ENCODE assay signal across 23 cellular contexts in genomic region chr22:32957093-32957835, GRCh38.
DNase-seq lines count a peak whose midpoint lies in the region; ATAC-seq and TF ChIP-seq lines count a peak whose summit lies in the region.
"Had no signal": no experiment of that assay in that cellular context is flagged by ENCODE, and none has a peak within 500 bp of the region (broad histone marks: within the 10 kb centered on the region; RNA-seq: fewer than 3 reads in every experiment).

No MANE protein-coding gene starts in this region.

- TF ChIP-seq RAD21 in SK-N-SH (IDR thresholded peaks at IDR 0.05; ENCODE audit: low read length) = peak; percentile 30

- no peak for TF ChIP-seq CTCF in AG10803 (conservative IDR thresholded peaks at IDR 0.05; ENCODE audit: low read length)
- TF ChIP-seq CTCF in SK-N-SH (IDR thresholded peaks at IDR 0.05) = no peak
- no peak for TF ChIP-seq CTCF in glutamatergic neuron (IDR thresholded peaks at IDR 0.05; ENCODE audit: partially characterized antibody, unreplicated experiment)
- no peak for TF ChIP-seq CTCF in parathyroid adenoma (IDR thresholded peaks at IDR 0.05)

- peak; percentile 5 for DNase-seq in AG10803 (ENCODE audit: low read depth)
- peak; percentile 66 for DNase-seq in SK-N-SH
- DNase-seq in glutamatergic neuron = no peak
- DNase-seq in stimulated activated naive CD4-positive, alpha-beta T cell (lab: John Stamatoyannopoulos, UW) = no peak
- no peak for DNase-seq in activated CD4-positive, alpha-beta T cell treated with anti-CD3 and anti-CD28 coated beads for 4 hours
- DNase-seq in activated naive CD4-positive, alpha-beta T cell (lab: John Stamatoyannopoulos, UW) = no peak
- DNase-seq: brain microvascular endothelial cell; dermis blood vessel endothelial cell; mucosa of descending colon; NCI-H1105 treated with DMSO at 0.1 percent for 48 hours; NCI-H2107; NCI-H510A; occipital lobe; SHP77; stimulated activated CD4-positive, alpha-beta T cell treated with anti-CD3 and anti-CD28 coated beads, Interleukin-2, amount 100 ng/mL, for 24 hours; T-helper 2 cell had no signal

- H3K4me1 ChIP-seq in SK-N-SH (ENCODE audit: control insufficient read depth in 1 of 2, insufficient read depth in 2 of 2, low read depth in 1 of 2, low read length in 1 of 2) = peaks cover 0 to 21% of the 10 kb centered on the region in 2 experiments; a peak in 2 of 4 replicates
- peaks cover 13% of the 10 kb centered on the region for H3K4me1 ChIP-seq in parathyroid adenoma

- H4K20me1 ChIP-seq in SK-N-SH (ENCODE audit: insufficient read depth) = no peaks in the 10 kb centered on the region
- H4K20me1 ChIP-seq: BLaER1 had no signal

- no peaks in the 10 kb centered on the region for H3F3A ChIP-seq in SK-N-SH (replicated peaks; ENCODE audit: insufficient read depth)

- no peak overlapping the region for H2AFZ ChIP-seq in SK-N-SH (ENCODE audit: low read depth)
- H2AFZ ChIP-seq in parathyroid adenoma = peak overlapping the region; percentile 2

- H3K4me3 ChIP-seq in AG10803 (ENCODE audit: low read length) = no peak overlapping the region
- no peak overlapping the region for H3K4me3 ChIP-seq in SK-N-SH (ENCODE audit: low read depth in 2 of 2, low read length in 1 of 2)
- H3K4me3 ChIP-seq in parathyroid adenoma (ENCODE audit: low read depth, low read length) = no peak overlapping the region
- H3K4me3 ChIP-seq: BLaER1, mucosa of descending colon had no signal

- H3K27me3 ChIP-seq in SK-N-SH (ENCODE audit: insufficient read depth) = no peaks in the 10 kb centered on the region
- H3K27me3 ChIP-seq in parathyroid adenoma (ENCODE audit: control insufficient read depth, insufficient read depth, low read length) = no peaks in the 10 kb centered on the region
- H3K27me3 ChIP-seq: BLaER1, brain microvascular endothelial cell had no signal

- H3K27me3 Mint-ChIP-seq in glutamatergic neuron (ENCODE audit: unreplicated experiment) = peaks cover 2% of the 10 kb centered on the region
- H3K27me3 Mint-ChIP-seq: stimulated activated naive CD8-positive, alpha-beta T cell treated with anti-CD3 and anti-CD28 coated beads, Interleukin-15, Interleukin-2, amounts not matched to agents 100 ng/mL and 50 ng/mL, for 24 hours had no signal

- H3K9ac ChIP-seq in SK-N-SH (no peak overlapping the region), parathyroid adenoma (no peak overlapping the region)
- H3K9ac ChIP-seq: BLaER1 had no signal

- H3K79me2 ChIP-seq in SK-N-SH (ENCODE audit: insufficient read depth) (no peaks in the 10 kb centered on the region), parathyroid adenoma (no peaks in the 10 kb centered on the region)

- H3K36me3 ChIP-seq in SK-N-SH (replicated peaks in 1 of 2; ENCODE audit: control insufficient read depth in 1 of 2, insufficient read depth in 2 of 2, low read length in 1 of 2) = no peaks in the 10 kb centered on the region
- H3K36me3 ChIP-seq in parathyroid adenoma (ENCODE audit: control insufficient read depth, insufficient read depth, low read length) = no peaks in the 10 kb centered on the region
- H3K36me3 ChIP-seq: BLaER1, brain microvascular endothelial cell had no signal

- H3K9me3 ChIP-seq in SK-N-SH (no peaks in the 10 kb centered on the region), parathyroid adenoma (ENCODE audit: control insufficient read depth, low read length) (no peaks in the 10 kb centered on the region)
- H3K9me3 ChIP-seq: mucosa of descending colon had no signal

- H3K4me3 Mint-ChIP-seq in glutamatergic neuron (ENCODE audit: unreplicated experiment) = peak overlapping the region; percentile 26
- H3K4me3 Mint-ChIP-seq: activated T-helper 17 cell treated with anti-CD3 and anti-CD28 coated beads, Interleukin-2, amount 50 U/mL, for 72 hours; stimulated activated naive CD8-positive, alpha-beta T cell treated with anti-CD3 and anti-CD28 coated beads, Interleukin-15, Interleukin-2, amounts not matched to agents 100 ng/mL and 50 ng/mL, for 24 hours had no signal

- ATAC-seq in GM18858 (IDR thresholded peaks at IDR 0.05; ENCODE audit: unreplicated experiment) = no peak
- ATAC-seq: activated CD4-positive, CD25-positive, alpha-beta regulatory T cell treated with anti-CD3 and anti-CD28 coated beads, Interleukin-2, amount 50 U/mL, for 24 hours; activated T-helper 17 cell treated with anti-CD3 and anti-CD28 coated beads, Interleukin-2, amount 50 U/mL, for 72 hours; mucosa of descending colon had no signal

- 9% methylated on average over 12 of the region's 12 CpGs for WGBS in SK-N-SH (ENCODE audit: low lambda C conversion rate)

- H3K9me3 Mint-ChIP-seq in glutamatergic neuron (ENCODE audit: unreplicated experiment) = no peaks in the 10 kb centered on the region
- H3K9me3 Mint-ChIP-seq: activated T-helper 17 cell treated with anti-CD3 and anti-CD28 coated beads, Interleukin-2, amount 50 U/mL, for 72 hours; stimulated activated naive CD8-positive, alpha-beta T cell treated with anti-CD3 and anti-CD28 coated beads, Interleukin-15, Interleukin-2, amounts not matched to agents 100 ng/mL and 50 ng/mL, for 24 hours had no signal

- peaks cover 16% of the 10 kb centered on the region for H3K4me1 Mint-ChIP-seq in glutamatergic neuron (ENCODE audit: low read depth, unreplicated experiment)
- H3K4me1 Mint-ChIP-seq: activated T-helper 17 cell treated with anti-CD3 and anti-CD28 coated beads, Interleukin-2, amount 50 U/mL, for 72 hours had no signal

- no peak overlapping the region for H3K4me2 ChIP-seq in SK-N-SH
- no peak overlapping the region for H3K4me2 ChIP-seq in parathyroid adenoma (ENCODE audit: low read length)
- H3K4me2 ChIP-seq: BLaER1 had no signal

- POLR2A ChIA-PET in SK-N-SH (lab: Yijun Ruan, JAX) = interaction anchor here (0.6 to 1.1 kb wide), 3 partner anchors 38 to 389 kb away, joined by 3 read pairs; no protein-coding TSS in a partner anchor

- H3K36me3 Mint-ChIP-seq in glutamatergic neuron (ENCODE audit: unreplicated experiment) = peaks cover 4% of the 10 kb centered on the region

- TF ChIP-seq EP300 in SK-N-SH (IDR thresholded peaks at IDR 0.05; ENCODE audit: borderline replicate concordance in 1 of 2, low read depth in 1 of 2, low read length in 1 of 2) = peak in 1 of 2 experiments; percentile 87; a peak in 1 of 4 replicates

- H3K27ac ChIP-seq in SK-N-SH (ENCODE audit: low read depth in 2 of 2, low read length in 1 of 2) (peak overlapping the region in 1 of 2 experiments; percentile 99; a peak in 2 of 4 replicates), parathyroid adenoma (no peak overlapping the region)
- H3K27ac ChIP-seq: BLaER1, brain microvascular endothelial cell, epithelial cell of prostate had no signal

- peak overlapping the region; percentile 65 for H3K27ac Mint-ChIP-seq in glutamatergic neuron (ENCODE audit: unreplicated experiment)
- H3K27ac Mint-ChIP-seq: activated T-helper 17 cell treated with anti-CD3 and anti-CD28 coated beads, Interleukin-2, amount 50 U/mL, for 72 hours; stimulated activated naive CD8-positive, alpha-beta T cell treated with anti-CD3 and anti-CD28 coated beads, Interleukin-15, Interleukin-2, amounts not matched to agents 100 ng/mL and 50 ng/mL, for 24 hours had no signal

- no peaks in the 10 kb centered on the region for H3K9me2 ChIP-seq in SK-N-SH

- CTCF ChIA-PET in SK-N-SH (lab: Yijun Ruan, JAX) = interaction anchor here (0.8 to 3.3 kb wide), 10 partner anchors 12 to 297 kb away, joined by 3 to 8 read pairs (median 4); no protein-coding TSS in a partner anchor

TF ChIP-seq in SK-N-SH, 30 proteins besides CTCF, POLR2A, EP300 and RAD21 (continues in another document):
- peak; percentile 62; the same call in 1 of the 2 replicates for TF ChIP-seq FOXJ3 (CRISPR knock-in tag; IDR thresholded peaks at IDR 0.05)
- TF ChIP-seq FOSL2 (IDR thresholded peaks at IDR 0.05; ENCODE audit: borderline replicate concordance, low read depth) = no peak
- TF ChIP-seq, protein P1, sequence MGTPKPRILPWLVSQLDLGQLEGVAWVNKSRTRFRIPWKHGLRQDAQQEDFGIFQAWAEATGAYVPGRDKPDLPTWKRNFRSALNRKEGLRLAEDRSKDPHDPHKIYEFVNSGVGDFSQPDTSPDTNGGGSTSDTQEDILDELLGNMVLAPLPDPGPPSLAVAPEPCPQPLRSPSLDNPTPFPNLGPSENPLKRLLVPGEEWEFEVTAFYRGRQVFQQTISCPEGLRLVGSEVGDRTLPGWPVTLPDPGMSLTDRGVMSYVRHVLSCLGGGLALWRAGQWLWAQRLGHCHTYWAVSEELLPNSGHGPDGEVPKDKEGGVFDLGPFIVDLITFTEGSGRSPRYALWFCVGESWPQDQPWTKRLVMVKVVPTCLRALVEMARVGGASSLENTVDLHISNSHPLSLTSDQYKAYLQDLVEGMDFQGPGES (IDR thresholded peaks at IDR 0.05; ENCODE audit: low read depth, low read length) = no peak
- TF ChIP-seq SIN3A (IDR thresholded peaks at IDR 0.05; ENCODE audit: borderline replicate concordance, low read depth, low read length) = no peak
- 0 out of 2 replicates have a peak, but pooled peaks have one; percentile 19 for TF ChIP-seq RFX5 (IDR thresholded peaks at IDR 0.05; ENCODE audit: low read length)
- TF ChIP-seq, protein P2, sequence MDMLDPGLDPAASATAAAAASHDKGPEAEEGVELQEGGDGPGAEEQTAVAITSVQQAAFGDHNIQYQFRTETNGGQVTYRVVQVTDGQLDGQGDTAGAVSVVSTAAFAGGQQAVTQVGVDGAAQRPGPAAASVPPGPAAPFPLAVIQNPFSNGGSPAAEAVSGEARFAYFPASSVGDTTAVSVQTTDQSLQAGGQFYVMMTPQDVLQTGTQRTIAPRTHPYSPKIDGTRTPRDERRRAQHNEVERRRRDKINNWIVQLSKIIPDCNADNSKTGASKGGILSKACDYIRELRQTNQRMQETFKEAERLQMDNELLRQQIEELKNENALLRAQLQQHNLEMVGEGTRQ (IDR thresholded peaks at IDR 0.05; ENCODE audit: borderline replicate concordance, low read depth, low read length) = no peak
- TF ChIP-seq NRF1 (IDR thresholded peaks at IDR 0.05; ENCODE audit: low read depth, low read length) = no peak
- TF ChIP-seq MXI1 (IDR thresholded peaks at IDR 0.05; ENCODE audit: low read depth, low read length) = peak; percentile 86
- TF ChIP-seq YY1 (IDR thresholded peaks at IDR 0.05; ENCODE audit: low read depth) = no peak
- TF ChIP-seq SMC3 (IDR thresholded peaks at IDR 0.05; ENCODE audit: low read depth, low read length) = no peak
- TF ChIP-seq TAF1 (IDR thresholded peaks at IDR 0.05; ENCODE audit: borderline replicate concordance, low read depth, low read length) = no peak
- no peak for TF ChIP-seq MEF2A (IDR thresholded peaks at IDR 0.05; ENCODE audit: borderline replicate concordance, low read depth)
- no peak for TF ChIP-seq PBX3 (IDR thresholded peaks at IDR 0.05)

Comparison
In these comparisons a context has a peak if more than half of its experiments do, and no peak if none do; other contexts are left out.
1. DNase-seq: peak in AG10803 (single experiment) and SK-N-SH (single experiment); none in glutamatergic neuron (single experiment), stimulated activated naive CD4-positive, alpha-beta T cell (0 of 6), activated CD4-positive, alpha-beta T cell treated with anti-CD3 and anti-CD28 coated beads for 4 hours (0 of 2) and activated naive CD4-positive, alpha-beta T cell (0 of 4).